In the genomic region with DNA sequence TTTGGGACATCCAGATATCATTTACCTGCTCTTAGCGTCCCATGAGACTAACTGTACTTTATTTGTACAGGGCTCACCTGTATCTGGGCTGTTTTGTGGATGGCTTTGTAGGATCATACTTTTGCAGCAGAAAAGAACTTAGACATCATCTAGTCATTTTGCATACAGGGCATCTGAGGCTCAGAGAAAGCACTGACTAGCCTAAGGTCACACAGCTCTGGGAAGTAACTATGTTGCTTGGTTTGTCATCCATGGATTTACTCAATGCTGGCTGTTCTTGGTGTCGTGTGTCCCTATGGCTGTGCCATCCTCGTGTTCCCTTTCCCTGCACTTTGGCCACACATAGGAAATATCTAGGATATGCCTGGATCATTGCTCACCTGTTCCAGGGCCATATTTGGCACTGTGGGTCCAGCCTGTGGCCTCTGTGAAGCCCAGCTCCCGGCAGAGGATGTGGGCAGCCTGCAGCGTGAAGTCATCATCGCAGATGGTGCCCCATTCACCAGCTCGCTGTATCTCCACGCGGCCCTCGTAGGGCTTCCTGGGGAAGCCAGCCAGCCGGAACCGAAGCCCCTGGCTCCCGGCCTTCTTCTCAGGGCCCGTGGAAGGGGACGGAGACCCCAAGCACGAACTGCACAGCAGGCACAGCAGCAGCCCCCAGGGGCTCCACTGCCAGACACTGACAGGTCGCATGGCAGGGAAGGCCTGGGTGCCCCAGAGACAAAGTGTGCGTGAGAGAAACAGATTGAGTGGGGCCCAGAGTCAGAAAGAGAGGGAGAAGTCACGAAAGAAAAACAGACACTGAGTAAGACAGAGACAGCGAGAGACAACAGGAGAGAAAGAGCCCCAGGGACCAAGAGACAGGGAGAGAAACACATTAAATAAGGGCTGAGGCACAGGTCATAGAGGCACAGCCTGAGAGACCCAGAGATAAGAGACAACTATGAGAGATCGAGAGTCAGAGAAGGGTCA, we compare ENCODE assay signal across 9 cellular contexts. TPM values are rescaled to one million over a fixed set of nuclear protein-coding genes. Genes with fewer than 3 reads are reported as not detected.
DNase-seq lines count a peak whose midpoint lies in the region; ATAC-seq and TF ChIP-seq lines count a peak whose summit lies in the region.
"Had no signal": no experiment of that assay in that cellular context is flagged by ENCODE, and none has a peak within 500 bp of the region (broad histone marks: within the 10 kb centered on the region; RNA-seq: fewer than 3 reads in every experiment).

No MANE protein-coding gene starts in this region.

- DNase-seq in activated naive CD4-positive, alpha-beta T cell treated with anti-CD3 and anti-CD28 coated beads, Interleukin-2, amount 10 ng/mL, durations not matched to agents 7 days and 5 days: no peak
- no peak for DNase-seq in activated naive CD4-positive, alpha-beta T cell treated with anti-CD3 and anti-CD28 coated beads, Interleukin-2, amount 50 U/mL, for 16 hours
- no peak for DNase-seq in endothelial cell (ENCODE audit: low spot score)
- no peak for DNase-seq in stimulated activated effector memory CD8-positive, alpha-beta T cell treated with anti-CD3 and anti-CD28 coated beads, Interleukin-12 subunit alpha, Interleukin-12 subunit beta, amount 100 ng/mL, for 72 hours (ENCODE audit: low spot score in 2 of 2)
- no peak for DNase-seq in SHP77 (lab: John Stamatoyannopoulos, UW)
- no peak for DNase-seq in RWPE1 (ENCODE audit: low spot score)
- DNase-seq: COR-L47 had no signal

- ATAC-seq in HG03378 (IDR thresholded peaks at IDR 0.05; ENCODE audit: unreplicated experiment) (peak; percentile 31), HG03571 (IDR thresholded peaks at IDR 0.05; ENCODE audit: unreplicated experiment) (no peak)
- no peak for ATAC-seq in stimulated activated effector memory CD8-positive, alpha-beta T cell treated with anti-CD3 and anti-CD28 coated beads, Interleukin-12 subunit alpha, Interleukin-12 subunit beta, amount 100 ng/mL, for 72 hours

- peaks cover 68% of the 10 kb centered on the region for H3K27me3 Mint-ChIP-seq in activated naive CD4-positive, alpha-beta T cell treated with anti-CD3 and anti-CD28 coated beads, Interleukin-2, amount 10 ng/mL, durations not matched to agents 7 days and 5 days
- H3K27me3 Mint-ChIP-seq in endothelial cell (ENCODE audit: unreplicated experiment): peaks cover 6% of the 10 kb centered on the region

- TF ChIP-seq CTCF in endothelial cell (IDR thresholded peaks at IDR 0.05; ENCODE audit: unreplicated experiment): no peak
- no peak for TF ChIP-seq CTCF in RWPE1 (conservative IDR thresholded peaks at IDR 0.05; ENCODE audit: low read depth)

- peaks cover 11% of the 10 kb centered on the region for H3K36me3 Mint-ChIP-seq in activated naive CD4-positive, alpha-beta T cell treated with anti-CD3 and anti-CD28 coated beads, Interleukin-2, amount 10 ng/mL, durations not matched to agents 7 days and 5 days
- H3K36me3 Mint-ChIP-seq in endothelial cell (ENCODE audit: low read depth, unreplicated experiment): peaks cover 15% of the 10 kb centered on the region
- peaks cover 33% of the 10 kb centered on the region for H3K36me3 Mint-ChIP-seq in stimulated activated effector memory CD8-positive, alpha-beta T cell treated with anti-CD3 and anti-CD28 coated beads, Interleukin-12 subunit alpha, Interleukin-12 subunit beta, amount 100 ng/mL, for 72 hours

- POLR2A ChIA-PET in RWPE1 (lab: Yijun Ruan, JAX; ENCODE audit: low non-redundant PET): interaction anchor here (0.6 kb wide), 1 partner anchor 11 kb away, joined by 4 read pairs; no protein-coding TSS in a partner anchor

- CTCF ChIA-PET in activated naive CD4-positive, alpha-beta T cell treated with anti-CD3 and anti-CD28 coated beads, Interleukin-2, amount 10 ng/mL, durations not matched to agents 7 days and 5 days (lab: Charles Lee): interaction anchor here (0.8 to 1.8 kb wide), 3 partner anchors 20 to 35 kb away, joined by 4 read pairs; no protein-coding TSS in a partner anchor
- CTCF ChIA-PET in RWPE1 (lab: Yijun Ruan, JAX): interaction anchor here (0.5 to 0.7 kb wide), 3 partner anchors 43 to 1508 kb away, joined by 3 to 8 read pairs (median 4); no protein-coding TSS in a partner anchor

- H3K4me1 Mint-ChIP-seq in activated naive CD4-positive, alpha-beta T cell treated with anti-CD3 and anti-CD28 coated beads, Interleukin-2, amount 10 ng/mL, durations not matched to agents 7 days and 5 days: peaks cover 34% of the 10 kb centered on the region
- H3K4me1 Mint-ChIP-seq in endothelial cell (ENCODE audit: unreplicated experiment): peaks cover 25% of the 10 kb centered on the region
- peaks cover 44% of the 10 kb centered on the region for H3K4me1 Mint-ChIP-seq in stimulated activated effector memory CD8-positive, alpha-beta T cell treated with anti-CD3 and anti-CD28 coated beads, Interleukin-12 subunit alpha, Interleukin-12 subunit beta, amount 100 ng/mL, for 72 hours

- no peaks in the 10 kb centered on the region for H3K9me3 Mint-ChIP-seq in activated naive CD4-positive, alpha-beta T cell treated with anti-CD3 and anti-CD28 coated beads, Interleukin-2, amount 10 ng/mL, durations not matched to agents 7 days and 5 days
- no peaks in the 10 kb centered on the region for H3K9me3 Mint-ChIP-seq in endothelial cell (ENCODE audit: unreplicated experiment)
- no peaks in the 10 kb centered on the region for H3K9me3 Mint-ChIP-seq in stimulated activated effector memory CD8-positive, alpha-beta T cell treated with anti-CD3 and anti-CD28 coated beads, Interleukin-12 subunit alpha, Interleukin-12 subunit beta, amount 100 ng/mL, for 72 hours

- H3K4me3 Mint-ChIP-seq in activated naive CD4-positive, alpha-beta T cell treated with anti-CD3 and anti-CD28 coated beads, Interleukin-2, amount 10 ng/mL, durations not matched to agents 7 days and 5 days: peak overlapping the region; percentile 55
- peak overlapping the region; percentile 60 for H3K4me3 Mint-ChIP-seq in endothelial cell (ENCODE audit: unreplicated experiment)
- peak overlapping the region; percentile 84 for H3K4me3 Mint-ChIP-seq in stimulated activated effector memory CD8-positive, alpha-beta T cell treated with anti-CD3 and anti-CD28 coated beads, Interleukin-12 subunit alpha, Interleukin-12 subunit beta, amount 100 ng/mL, for 72 hours

- H3K27ac ChIP-seq in RWPE1: no peak overlapping the region

- H3K27ac Mint-ChIP-seq in activated naive CD4-positive, alpha-beta T cell treated with anti-CD3 and anti-CD28 coated beads, Interleukin-2, amount 10 ng/mL, durations not matched to agents 7 days and 5 days: peak overlapping the region; percentile 43
- H3K27ac Mint-ChIP-seq in endothelial cell (ENCODE audit: unreplicated experiment): peak overlapping the region; percentile 38
- peak overlapping the region; percentile 32 for H3K27ac Mint-ChIP-seq in stimulated activated effector memory CD8-positive, alpha-beta T cell treated with anti-CD3 and anti-CD28 coated beads, Interleukin-12 subunit alpha, Interleukin-12 subunit beta, amount 100 ng/mL, for 72 hours

RNA-seq across cellular contexts. Expression of gene LOXL3, which starts 1.5 kb away (rescaled TPM):
- 10.0 TPM for total RNA-seq in endothelial cell (ENCODE audit: unreplicated experiment)

RNA-seq across cellular contexts. Expression of gene DOK1, which starts 2.3 kb away (rescaled TPM):
- total RNA-seq in endothelial cell (ENCODE audit: unreplicated experiment): 27.8 TPM

RNA-seq across cellular contexts. Expression of gene HTRA2, which starts 22.5 kb away (rescaled TPM):
- 44.3 TPM for total RNA-seq in endothelial cell (ENCODE audit: unreplicated experiment)

RNA-seq across cellular contexts. Expression of gene AUP1, which starts 22.7 kb away (rescaled TPM):
- total RNA-seq in endothelial cell (ENCODE audit: unreplicated experiment): 117 TPM

RNA-seq across cellular contexts. Expression of gene DQX1, which starts 26.2 kb away (rescaled TPM):
- total RNA-seq in endothelial cell (ENCODE audit: unreplicated experiment): 3.5 TPM
